ENCODE assay signal across 27 cellular contexts in the genomic region with DNA sequence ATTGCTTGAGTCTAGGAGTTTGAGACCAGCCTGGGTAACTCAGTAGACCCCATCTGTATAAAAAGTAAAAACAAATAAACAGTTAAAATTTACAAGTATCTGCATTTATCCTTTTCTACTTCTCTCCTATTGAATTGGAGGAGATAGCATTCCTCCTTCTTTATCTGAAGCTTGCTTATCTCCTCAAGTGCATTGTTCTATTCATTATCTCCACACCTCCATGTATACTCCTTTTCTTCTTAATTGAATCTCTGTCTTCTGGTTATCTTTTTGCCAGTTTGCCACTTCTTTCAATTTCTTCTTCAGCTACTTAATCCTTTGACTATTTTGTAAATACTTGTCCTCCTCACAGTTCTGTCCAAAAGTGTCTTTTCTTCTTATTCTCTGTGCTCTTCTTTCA.
"Had no signal": no experiment of that assay in that cellular context is flagged by ENCODE, and none has a peak within 500 bp of the region (broad histone marks: within the 10 kb centered on the region; RNA-seq: fewer than 3 reads in every experiment).

No MANE protein-coding gene starts in this region.

- H3K27me3 ChIP-seq: colonic mucosa, esophagus muscularis mucosa, esophagus squamous epithelium, gastrocnemius medialis, gastroesophageal sphincter, heart left ventricle, heart right ventricle had no signal

- DNase-seq: colonic mucosa; cortex of kidney; dermis blood vessel endothelial cell; dorsolateral prefrontal cortex; effector CD4-positive, alpha-beta T cell; effector CD8-positive, alpha-beta T cell; effector memory CD4-positive, alpha-beta T cell; effector memory CD8-positive, alpha-beta T cell; endodermal cell; esophagus squamous epithelium; foreskin fibroblast; foreskin keratinocyte; foreskin melanocyte; gastrocnemius medialis; glutamatergic neuron; head of caudate nucleus; heart left ventricle; heart right ventricle had no signal

- H3K27ac ChIP-seq: colonic mucosa, coronary artery, dorsolateral prefrontal cortex, epithelial cell of prostate, esophagus muscularis mucosa, esophagus squamous epithelium, foreskin keratinocyte, gastrocnemius medialis, gastroesophageal sphincter, heart left ventricle, heart right ventricle had no signal

- H3K9me3 ChIP-seq: colonic mucosa, esophagus muscularis mucosa, esophagus squamous epithelium, gastrocnemius medialis, gastroesophageal sphincter, heart left ventricle, heart right ventricle had no signal

- H3K36me3 ChIP-seq: colonic mucosa, esophagus muscularis mucosa, esophagus squamous epithelium, gastrocnemius medialis, gastroesophageal sphincter, heart left ventricle, heart right ventricle had no signal

- H3K4me3 ChIP-seq: colonic mucosa, coronary artery, dorsolateral prefrontal cortex, esophagus muscularis mucosa, esophagus squamous epithelium, gastrocnemius medialis, gastroesophageal sphincter, heart left ventricle, heart right ventricle had no signal

- ATAC-seq: effector memory CD8-positive, alpha-beta T cell; esophagus mucosa; foreskin keratinocyte; gastrocnemius medialis; gastroesophageal sphincter; heart left ventricle; heart right ventricle had no signal

- FAIRE-seq: colon, endometrium, endothelial cell of umbilical vein, frontal cortex had no signal

- H3K4me1 ChIP-seq: colonic mucosa, esophagus muscularis mucosa, esophagus squamous epithelium, foreskin keratinocyte, gastrocnemius medialis, gastroesophageal sphincter, heart left ventricle, heart right ventricle had no signal
